In the genomic region with DNA sequence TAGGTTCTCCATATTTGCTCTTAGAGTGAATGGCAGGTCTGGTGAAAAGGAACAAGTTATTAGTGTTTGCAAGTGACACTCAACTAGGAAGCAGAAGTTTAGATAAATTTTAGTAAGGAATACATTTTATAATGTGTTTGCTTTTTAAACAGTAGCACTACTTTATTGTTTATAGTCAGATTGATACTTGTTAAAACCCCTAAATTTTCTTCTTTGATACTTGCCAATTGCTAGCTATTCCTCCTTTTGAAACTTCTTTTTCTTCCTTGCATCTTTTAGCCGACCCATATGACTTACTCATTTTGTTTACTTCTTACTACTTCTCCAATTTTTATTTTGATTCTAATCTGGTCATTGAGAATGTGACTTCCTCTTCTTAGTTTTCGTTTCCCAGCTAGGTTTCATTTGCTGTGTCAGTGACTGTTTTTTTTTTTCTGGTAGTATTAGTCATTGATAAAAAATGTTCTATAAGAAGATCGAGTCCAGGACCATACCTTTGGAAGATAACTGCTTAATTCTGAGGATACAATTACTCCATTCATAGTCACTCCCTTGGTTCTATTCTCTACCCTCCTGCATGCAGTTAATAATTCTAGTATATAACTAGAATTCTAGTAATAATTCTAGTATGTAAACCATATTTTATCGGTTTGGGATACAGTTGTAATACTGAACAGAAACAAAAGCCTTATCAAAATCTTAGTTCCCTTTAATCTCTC, we compare ENCODE assay signal across 9 cellular contexts. TPM values are rescaled to one million over a fixed set of nuclear protein-coding genes. Genes with fewer than 3 reads are reported as not detected.
DNase-seq lines count a peak whose midpoint lies in the region; FAIRE-seq and TF ChIP-seq lines count a peak whose summit lies in the region.
"Had no signal": no experiment of that assay in that cellular context is flagged by ENCODE, and none has a peak within 500 bp of the region (broad histone marks: within the 10 kb centered on the region; RNA-seq: fewer than 3 reads in every experiment).

No MANE protein-coding gene starts in this region.

- H3K4me3 ChIP-seq in ascending aorta (peak overlapping the region; percentile 10 to 90), rectal smooth muscle tissue (ENCODE audit: low read length) (peak overlapping the region; percentile 5)

- H3K9ac ChIP-seq in rectal smooth muscle tissue (ENCODE audit: low read length), result no peak overlapping the region

- H3K36me3 ChIP-seq in ascending aorta (no peaks in the 10 kb centered on the region), rectal smooth muscle tissue (ENCODE audit: control insufficient read depth, insufficient read depth, low read length) (no peaks in the 10 kb centered on the region)

- peaks cover 0 to 13% of the 10 kb centered on the region in 2 donors for H3K4me1 ChIP-seq in ascending aorta
- H3K4me1 ChIP-seq in rectal smooth muscle tissue (ENCODE audit: control insufficient read depth, insufficient read depth, low read length), result peaks cover 9% of the 10 kb centered on the region

- no peak for TF ChIP-seq CTCF in ascending aorta (IDR thresholded peaks at IDR 0.05)

- DNase-seq in AG08396 (ENCODE audit: low spot score) (peak; percentile 39), GM19239 (ENCODE audit: insufficient read length, low spot score) (peak; percentile 23), Kasumi-1 (lab: John Stamatoyannopoulos, UW) (peak; percentile 71 to 83), ascending aorta (ENCODE audit: low spot score in 2 of 2) (no peak), HuH-7 (ENCODE audit: low spot score) (no peak), frontal cortex (ENCODE audit: low spot score in 2 of 2) (no peak)
- DNase-seq in stimulated activated CD4-positive, alpha-beta T cell treated with anti-CD3 and anti-CD28 coated beads, Interleukin-4, amount 100 ng/mL, for 24 hours, result no peak

- H3K27ac ChIP-seq in ascending aorta (peak overlapping the region in 1 of 2 donors; percentile 99), rectal smooth muscle tissue (ENCODE audit: low read depth, low read length) (peak overlapping the region; percentile 14)

- no peaks in the 10 kb centered on the region for H3K27me3 ChIP-seq in ascending aorta
- H3K27me3 ChIP-seq in rectal smooth muscle tissue (ENCODE audit: control insufficient read depth, insufficient read depth, low read length), result no peaks in the 10 kb centered on the region

- FAIRE-seq in GM19239 (lab: Jason Lieb, UNC), result peak; percentile 77
- FAIRE-seq in frontal cortex (lab: Jason Lieb, UNC), result no peak
- FAIRE-seq: colon had no signal

- intact Hi-C loops in ascending aorta (cut with DNase I), result loop anchor here (5.0 to 10.0 kb wide), 3 partner anchors 328 to 610 kb away; a partner anchor contains a TSS

- H3K9me3 ChIP-seq in ascending aorta, result no peaks in the 10 kb centered on the region

RNA-seq across cellular contexts. Expression of a gene that starts 2.7 kb away (rescaled TPM):
- 12.1 TPM for total RNA-seq in ascending aorta
- total RNA-seq in frontal cortex, result 56.7 TPM

Comparison
In these comparisons a context has a peak if more than half of its experiments do, and no peak if none do; other contexts are left out.
1. DNase-seq: peak in AG08396 (single experiment), GM19239 (single experiment) and Kasumi-1 (2 of 2); none in ascending aorta (0 of 2), HuH-7 (single experiment), stimulated activated CD4-positive, alpha-beta T cell treated with anti-CD3 and anti-CD28 coated beads, Interleukin-4, amount 100 ng/mL, for 24 hours (single experiment) and frontal cortex (0 of 2).